In the genomic region with DNA sequence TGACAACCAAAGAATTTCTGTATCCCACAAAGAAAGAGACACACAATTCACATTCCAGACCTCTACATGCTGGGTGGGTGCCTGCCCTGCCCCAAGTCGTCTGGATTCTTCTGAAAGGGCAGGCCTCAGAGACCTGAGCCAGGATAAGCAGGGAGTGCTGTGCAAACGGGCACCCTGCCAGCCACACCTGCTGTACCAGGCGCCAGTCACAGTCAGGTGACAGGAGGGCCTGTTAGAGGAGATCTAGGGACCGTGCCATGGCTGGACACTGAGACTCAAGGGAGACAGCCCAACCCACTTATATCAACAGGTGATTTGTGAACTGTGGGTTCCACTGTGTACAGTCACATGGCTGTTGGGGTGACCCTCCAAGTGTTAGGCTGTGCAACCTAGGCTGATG, we compare ENCODE assay signal across 9 cellular contexts.
DNase-seq lines count a peak whose midpoint lies in the region; ATAC-seq, FAIRE-seq and TF ChIP-seq lines count a peak whose summit lies in the region.
"Had no signal": no experiment of that assay in that cellular context is flagged by ENCODE, and none has a peak within 500 bp of the region (broad histone marks: within the 10 kb centered on the region; RNA-seq: fewer than 3 reads in every experiment).

No MANE protein-coding gene starts in this region.

- H3K4me1 Mint-ChIP-seq in naive thymus-derived CD4-positive, alpha-beta T cell = peaks cover 56 to 96% (median 90%) of the 10 kb centered on the region in 7 donors

- peaks cover 0 to 6% of the 10 kb centered on the region in 2 experiments; a peak in 1 of 4 replicates for H3K79me2 ChIP-seq in H1 (ENCODE audit: control insufficient read depth in 1 of 2, insufficient read depth in 2 of 2, low read length in 2 of 2)

- no peaks in the 10 kb centered on the region for H3K36me3 ChIP-seq in H1 (ENCODE audit: control insufficient read depth in 2 of 4, insufficient read depth in 4 of 4, low read length in 3 of 4)
- H3K36me3 ChIP-seq in naive thymus-derived CD4-positive, alpha-beta T cell (ENCODE audit: control insufficient read depth in 2 of 3, insufficient read depth in 3 of 3, low read length in 3 of 3) = peaks cover 0 to 9% (median 0%) of the 10 kb centered on the region in 3 experiments

- 74% methylated on average over 3 of the region's 4 CpGs; no CpG with 5 or more reads in 1 of the 2 experiments for WGBS in H1 (ENCODE audit: extremely low coverage in 1 of 2, insufficient coverage in 1 of 2, insufficient read length in 1 of 2, insufficient replicate concordance in 2 of 2, low coverage in 1 of 2, low lambda C conversion rate in 2 of 2, missing lambda C conversion rate in 1 of 2), 2 experiments

- POLR2A ChIA-PET in H1 (lab: Charles Lee; ENCODE audit: partially characterized antibody) = no interaction called here
- POLR2A ChIA-PET in naive thymus-derived CD4-positive, alpha-beta T cell (lab: Charles Lee) = interaction anchor here (0.8 to 14.5 kb wide), 4 partner anchors 8 to 22 kb away, joined by 4 to 189 read pairs (median 6); no protein-coding TSS in a partner anchor

- H3K56ac ChIP-seq in H1 (replicated peaks; ENCODE audit: insufficient read length, low read depth, low read length) = no peak overlapping the region

- H3K4me3 Mint-ChIP-seq in naive thymus-derived CD4-positive, alpha-beta T cell = peak overlapping the region in 9 of 10 donors; percentile 1 to 73 (median 62)

- no peak overlapping the region for H4K8ac ChIP-seq in H1 (ENCODE audit: extremely low read depth, insufficient read depth, low read length)

- H3K4me2 ChIP-seq in H1 (ENCODE audit: insufficient read depth in 1 of 2, low read depth in 2 of 2, low read length in 2 of 2) = no peak overlapping the region

- TF ChIP-seq EP300 in H1 (IDR thresholded peaks at IDR 0.05; ENCODE audit: borderline replicate concordance in 1 of 2, low read depth in 2 of 2, low read length in 2 of 2) = no peak

- no peak overlapping the region for H3K23ac ChIP-seq in H1 (ENCODE audit: insufficient read length)

- FAIRE-seq in H1 (lab: Jason Lieb, UNC) (no peak), H54 (lab: Jason Lieb, UNC) (no peak)

- no peaks in the 10 kb centered on the region for H3K27me3 Mint-ChIP-seq in naive thymus-derived CD4-positive, alpha-beta T cell

- H3K27ac Mint-ChIP-seq in naive thymus-derived CD4-positive, alpha-beta T cell = peak overlapping the region in 8 of 9 donors; percentile 60 to 92 (median 82)

- intact Hi-C loops in naive thymus-derived CD4-positive, alpha-beta T cell (cut with micrococcal nuclease) = no loop called here

- peak; percentile 23 for ATAC-seq in naive thymus-derived CD4-positive, alpha-beta T cell
- ATAC-seq in HG02870 (IDR thresholded peaks at IDR 0.05; ENCODE audit: unreplicated experiment) = no peak

- H2BK5ac ChIP-seq in H1 (ENCODE audit: low read depth, low read length) = 0 out of 2 replicates have a peak overlapping the region, but pooled peaks have one; percentile 5

- no peak overlapping the region for H3K18ac ChIP-seq in H1 (ENCODE audit: extremely low read depth, low read length)

- H3K27me3 ChIP-seq in H1 (replicated peaks in 1 of 4; ENCODE audit: control insufficient read depth in 3 of 4, extremely low read depth in 1 of 4, insufficient read depth in 3 of 4, low read length in 3 of 4) = no peaks in the 10 kb centered on the region
- no peaks in the 10 kb centered on the region for H3K27me3 ChIP-seq in naive thymus-derived CD4-positive, alpha-beta T cell (ENCODE audit: control insufficient read depth in 2 of 2, insufficient read depth in 2 of 2, low read length in 2 of 2)

- H2AFZ ChIP-seq in H1 (ENCODE audit: low read length) = no peak overlapping the region

- peaks cover 0 to 8% (median 1%) of the 10 kb centered on the region in 4 experiments; a peak in 5 of 7 replicates for H3K4me1 ChIP-seq in H1 (replicated peaks in 1 of 4; ENCODE audit: control insufficient read depth in 3 of 4, insufficient read depth in 4 of 4, low read length in 3 of 4)
- H3K4me1 ChIP-seq in naive thymus-derived CD4-positive, alpha-beta T cell (ENCODE audit: control insufficient read depth in 2 of 2, insufficient read depth in 2 of 2, low read length in 2 of 2) = peaks cover 0 to 81% of the 10 kb centered on the region in 2 donors

- H3K9me3 ChIP-seq in H1 (ENCODE audit: insufficient read depth in 2 of 2, low read depth in 1 of 2, low read length in 1 of 2) = no peaks in the 10 kb centered on the region
- no peaks in the 10 kb centered on the region for H3K9me3 ChIP-seq in naive thymus-derived CD4-positive, alpha-beta T cell (ENCODE audit: control insufficient read depth in 2 of 3, low read length in 3 of 3)

- peaks cover 0 to 5% of the 10 kb centered on the region in 2 experiments for H4K20me1 ChIP-seq in H1 (replicated peaks in 1 of 2; ENCODE audit: control insufficient read depth in 1 of 2, insufficient read depth in 2 of 2, low read length in 2 of 2)

- H3K36me3 Mint-ChIP-seq in naive thymus-derived CD4-positive, alpha-beta T cell = peaks cover 0 to 49% (median 31%) of the 10 kb centered on the region in 5 donors

- no peak overlapping the region for H2BK120ac ChIP-seq in H1 (replicated peaks; ENCODE audit: low read depth, low read length)

- no peaks in the 10 kb centered on the region for H3K23me2 ChIP-seq in H1 (ENCODE audit: low read depth, low read length)

- H4K91ac ChIP-seq in H1 (replicated peaks; ENCODE audit: insufficient read length, low read length) = no peak overlapping the region

- H3K79me1 ChIP-seq in H1 (ENCODE audit: low read depth, low read length) = no peaks in the 10 kb centered on the region; the same call in 1 of the 2 replicates

- TF ChIP-seq RAD21 in H1 (IDR thresholded peaks at IDR 0.05 in 1 of 2, conservative IDR thresholded peaks at IDR 0.05 in 1 of 2; ENCODE audit: low read depth in 2 of 2, low read length in 2 of 2) = no peak

- H4K5ac ChIP-seq in H1 (ENCODE audit: insufficient read length, low read depth, low read length) = no peak overlapping the region

- peak overlapping the region; percentile 60; the same call in 1 of the 2 replicates for H2AK5ac ChIP-seq in H1 (ENCODE audit: low read depth, low read length)

- no peak overlapping the region for H3K4me3 ChIP-seq in H1 (ENCODE audit: extremely low read depth in 1 of 4, insufficient read depth in 2 of 4, low read depth in 3 of 4, low read length in 4 of 4)
- no peak overlapping the region for H3K4me3 ChIP-seq in naive thymus-derived CD4-positive, alpha-beta T cell (ENCODE audit: low read length)

- H3K9me3 Mint-ChIP-seq in naive thymus-derived CD4-positive, alpha-beta T cell = peaks cover 0 to 6% (median 0%) of the 10 kb centered on the region in 11 donors

- CTCF ChIA-PET in H1 (lab: Charles Lee; ENCODE audit: partially characterized antibody) = interaction anchor here (0.9 to 2.2 kb wide), 2 partner anchors 13 to 36 kb away, joined by 4 to 5 read pairs; no protein-coding TSS in a partner anchor
- CTCF ChIA-PET in naive thymus-derived CD4-positive, alpha-beta T cell (lab: Charles Lee) = no interaction called here

- H3K4ac ChIP-seq in H1 (replicated peaks; ENCODE audit: insufficient read length, low read depth, low read length) = no peak overlapping the region

- H2BK12ac ChIP-seq in H1 (ENCODE audit: low read depth, low read length) = no peak overlapping the region; the same call in 1 of the 2 replicates

- H3K27ac ChIP-seq in 22Rv1 (0 out of 2 replicates have a peak overlapping the region, but pooled peaks have one; percentile 10), H1 (ENCODE audit: low read depth, low read length) (no peak overlapping the region)
- H3K27ac ChIP-seq in naive thymus-derived CD4-positive, alpha-beta T cell (ENCODE audit: low read depth, low read length) = peak overlapping the region; percentile 43

- TF ChIP-seq POLR2A in H1 (IDR thresholded peaks at IDR 0.05; ENCODE audit: control extremely low read depth in 1 of 2, low read depth in 2 of 2, low read length in 2 of 2) = no peak
- no peak for TF ChIP-seq POLR2A in H54 (IDR thresholded peaks at IDR 0.05; ENCODE audit: low read depth, low read length)

- no peak overlapping the region for H2BK20ac ChIP-seq in H1 (ENCODE audit: low read length)

- no peak for TF ChIP-seq CTCF in 22Rv1 (IDR thresholded peaks at IDR 0.05)
- no peak for TF ChIP-seq CTCF in H1 (IDR thresholded peaks at IDR 0.05; ENCODE audit: control extremely low read depth in 1 of 3, insufficient read depth in 1 of 3, low read depth in 1 of 3, low read length in 3 of 3)

- DNase-seq in NCI-H2029 (lab: John Stamatoyannopoulos, UW) (peak; percentile 59), H1 (ENCODE audit: low read depth in 1 of 2, low spot score in 2 of 2) (no peak), HuH-7 (ENCODE audit: low spot score) (no peak), H54 (ENCODE audit: insufficient read length, low spot score) (no peak)
- no peak for DNase-seq in naive thymus-derived CD4-positive, alpha-beta T cell
- no peak for DNase-seq in stimulated activated CD4-positive, alpha-beta T cell treated with anti-CD3 and anti-CD28 coated beads, Interleukin-2, amount 100 ng/mL, for 24 hours
- DNase-seq: NCI-H1092 treated with DMSO at 0.1 percent for 48 hours had no signal

- no peak overlapping the region for H3K14ac ChIP-seq in H1 (ENCODE audit: insufficient read length)

- H3K9ac ChIP-seq in H1 (replicated peaks in 1 of 4; ENCODE audit: extremely low read depth in 1 of 4, low read depth in 3 of 4, low read length in 3 of 4) = no peak overlapping the region

- H2BK15ac ChIP-seq in H1 (ENCODE audit: low read length) = no peak overlapping the region

TF ChIP-seq in H1, 55 proteins besides CTCF, POLR2A, EP300 and RAD21:
- no peak for TF ChIP-seq MAFK (IDR thresholded peaks at IDR 0.05; ENCODE audit: low read depth, low read length)
- TF ChIP-seq ATF3 (IDR thresholded peaks at IDR 0.05; ENCODE audit: insufficient read depth, low read depth, low read length) = no peak
TF ChIP-seq in H1: peak in this region for 0.
